Comparison of ENCODE assay signal across 19 cellular contexts in the genomic region with DNA sequence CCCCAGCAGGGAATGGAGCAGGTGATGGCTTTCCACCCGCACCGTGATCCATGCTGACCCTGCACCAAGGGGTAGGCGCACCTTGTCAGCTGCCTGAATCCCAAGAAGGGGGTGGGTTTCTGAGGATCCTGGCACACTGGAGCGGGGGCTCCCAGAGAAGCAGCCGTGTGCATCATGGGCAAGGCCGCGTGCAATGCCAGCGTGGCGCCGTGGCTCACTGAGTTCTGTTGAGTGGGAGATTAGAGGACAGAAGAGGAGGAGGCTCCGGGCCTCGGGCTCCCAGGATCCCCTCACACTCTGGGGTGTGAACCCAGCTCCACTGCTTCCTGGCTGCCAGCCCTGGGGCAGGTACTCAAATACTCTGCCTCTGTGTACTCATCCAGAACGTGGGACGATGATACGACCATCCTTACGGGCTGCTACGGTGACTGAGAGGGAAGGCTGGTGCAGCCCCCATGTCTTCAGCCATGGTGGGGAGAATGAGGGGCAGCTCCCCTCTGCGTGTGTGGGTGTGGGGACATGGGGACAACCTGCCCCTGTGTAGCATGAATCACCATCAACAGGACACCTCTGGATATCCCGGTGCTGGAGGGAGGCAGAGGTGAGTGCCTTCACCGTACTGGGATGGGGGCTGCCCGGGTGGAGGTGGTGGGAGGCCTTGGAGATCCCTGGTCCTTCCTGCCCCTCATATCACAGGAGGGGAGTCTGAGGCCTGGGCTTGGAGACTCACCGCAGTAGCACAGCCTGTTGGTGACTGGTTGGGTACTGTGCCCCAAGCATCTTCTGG. TPM values are rescaled to one million over a fixed set of nuclear protein-coding genes. Genes with fewer than 3 reads are reported as not detected.
DNase-seq lines count a peak whose midpoint lies in the region; ATAC-seq, FAIRE-seq and TF ChIP-seq lines count a peak whose summit lies in the region.
"Had no signal": no experiment of that assay in that cellular context is flagged by ENCODE, and none has a peak within 500 bp of the region (broad histone marks: within the 10 kb centered on the region; RNA-seq: fewer than 3 reads in every experiment).

No MANE protein-coding gene starts in this region.

- H3K9me3 Mint-ChIP-seq in activated naive CD4-positive, alpha-beta T cell treated with anti-CD3 and anti-CD28 coated beads, Interleukin-2, amount 10 ng/mL, durations not matched to agents 7 days and 5 days: no peaks in the 10 kb centered on the region
- H3K9me3 Mint-ChIP-seq: CD8-positive, alpha-beta memory T cell; GM23338; HFFc6 had no signal

- no peak overlapping the region for H3K4me3 Mint-ChIP-seq in activated naive CD4-positive, alpha-beta T cell treated with anti-CD3 and anti-CD28 coated beads, Interleukin-2, amount 10 ng/mL, durations not matched to agents 7 days and 5 days
- H3K4me3 Mint-ChIP-seq: CD8-positive, alpha-beta memory T cell; GM23338; HFFc6 had no signal

- TF ChIP-seq CTCF in kidney (IDR thresholded peaks at IDR 0.05; ENCODE audit: borderline replicate concordance, extremely low read depth, insufficient read depth) (no peak), ovary (IDR thresholded peaks at IDR 0.05) (no peak), upper lobe of right lung (IDR thresholded peaks at IDR 0.05) (no peak)

- H3K27me3 ChIP-seq in ovary: no peaks in the 10 kb centered on the region
- H3K27me3 ChIP-seq in upper lobe of right lung: peaks cover 6% of the 10 kb centered on the region
- H3K27me3 ChIP-seq: BLaER1 had no signal

- TF ChIP-seq POLR2A in ovary (IDR thresholded peaks at IDR 0.05): no peak

- no peak overlapping the region for H3K27ac ChIP-seq in kidney (ENCODE audit: low read depth in 2 of 2, low read length in 2 of 2)
- H3K27ac ChIP-seq in ovary: no peak overlapping the region
- no peak overlapping the region for H3K27ac ChIP-seq in upper lobe of right lung
- H3K27ac ChIP-seq: BLaER1 had no signal

- CTCF ChIA-PET in activated naive CD4-positive, alpha-beta T cell treated with anti-CD3 and anti-CD28 coated beads, Interleukin-2, amount 10 ng/mL, durations not matched to agents 7 days and 5 days (lab: Charles Lee): no interaction called here

- 86 to 92% (median 91%) methylated on average over 22 of the region's 22 CpGs for WGBS in ovary, 3 donors

- no peak overlapping the region for H3K9ac ChIP-seq in kidney (ENCODE audit: low read length in 2 of 2)
- H3K9ac ChIP-seq: BLaER1 had no signal

- no peaks in the 10 kb centered on the region for H3K36me3 Mint-ChIP-seq in activated naive CD4-positive, alpha-beta T cell treated with anti-CD3 and anti-CD28 coated beads, Interleukin-2, amount 10 ng/mL, durations not matched to agents 7 days and 5 days
- H3K36me3 Mint-ChIP-seq: CD8-positive, alpha-beta memory T cell had no signal

- H3K4me1 Mint-ChIP-seq in activated naive CD4-positive, alpha-beta T cell treated with anti-CD3 and anti-CD28 coated beads, Interleukin-2, amount 10 ng/mL, durations not matched to agents 7 days and 5 days: no peaks in the 10 kb centered on the region
- H3K4me1 Mint-ChIP-seq: CD8-positive, alpha-beta memory T cell had no signal

- no peak overlapping the region for H3K27ac Mint-ChIP-seq in activated naive CD4-positive, alpha-beta T cell treated with anti-CD3 and anti-CD28 coated beads, Interleukin-2, amount 10 ng/mL, durations not matched to agents 7 days and 5 days
- H3K27ac Mint-ChIP-seq: CD8-positive, alpha-beta memory T cell; GM23338; HFFc6 had no signal

- H3K36me3 ChIP-seq in kidney (ENCODE audit: control insufficient read depth in 1 of 2, insufficient read depth in 2 of 2, low read length in 2 of 2) (no peaks in the 10 kb centered on the region), ovary (no peaks in the 10 kb centered on the region), upper lobe of right lung (no peaks in the 10 kb centered on the region)
- H3K36me3 ChIP-seq: BLaER1 had no signal

- FAIRE-seq in kidney (lab: Jason Lieb, UNC): no peak

- no peaks in the 10 kb centered on the region for H3K27me3 Mint-ChIP-seq in activated naive CD4-positive, alpha-beta T cell treated with anti-CD3 and anti-CD28 coated beads, Interleukin-2, amount 10 ng/mL, durations not matched to agents 7 days and 5 days

- peak; percentile 8 for DNase-seq in activated naive CD4-positive, alpha-beta T cell treated with anti-CD3 and anti-CD28 coated beads, Interleukin-2, amount 10 ng/mL, durations not matched to agents 7 days and 5 days
- DNase-seq in activated naive CD4-positive, alpha-beta T cell (lab: John Stamatoyannopoulos, UW): no peak
- DNase-seq in kidney (peak; percentile 51), ovary (peak in 3 of 5 donors; percentile 3 to 19 (median 11)), upper lobe of right lung (peak; percentile 53)
- DNase-seq: 8988T; CD8-positive, alpha-beta memory T cell; HFFc6; Karpas-422; MM.1S; NCI-H187 treated with DMSO at 0.1 percent for 48 hours; NCI-H446 treated with DMSO at 0.1 percent for 48 hours; NCI-H774 had no signal

- H3K9me3 ChIP-seq in kidney (ENCODE audit: control insufficient read depth in 1 of 2, low read length in 2 of 2): no peaks in the 10 kb centered on the region
- H3K9me3 ChIP-seq in ovary: no peaks in the 10 kb centered on the region
- no peaks in the 10 kb centered on the region for H3K9me3 ChIP-seq in upper lobe of right lung
- H3K9me3 ChIP-seq: BLaER1 had no signal

- intact Hi-C loops in kidney (cut with DNase I) (no loop called here), ovary (cut with DNase I) (no loop called here), upper lobe of right lung (cut with DNase I) (no loop called here)

- no peak for ATAC-seq in upper lobe of right lung
- ATAC-seq in HG03025 (IDR thresholded peaks at IDR 0.05; ENCODE audit: low FRiP score, unreplicated experiment): no peak
- no peak for ATAC-seq in HG03442 (IDR thresholded peaks at IDR 0.05; ENCODE audit: unreplicated experiment)
- ATAC-seq in GM18519 (IDR thresholded peaks at IDR 0.05; ENCODE audit: low FRiP score, unreplicated experiment): no peak
- ATAC-seq: Panc1 had no signal

- TF ChIP-seq EP300 in ovary (IDR thresholded peaks at IDR 0.05): no peak

- H3K4me1 ChIP-seq in kidney (ENCODE audit: control insufficient read depth in 1 of 2, insufficient read depth in 1 of 2, low read depth in 1 of 2, low read length in 2 of 2) (no peaks in the 10 kb centered on the region), ovary (ENCODE audit: insufficient read depth) (no peaks in the 10 kb centered on the region), upper lobe of right lung (no peaks in the 10 kb centered on the region)

- H3K4me3 ChIP-seq in kidney (ENCODE audit: low read length in 2 of 2): no peak overlapping the region
- H3K4me3 ChIP-seq in ovary: no peak overlapping the region
- H3K4me3 ChIP-seq in upper lobe of right lung: no peak overlapping the region
- H3K4me3 ChIP-seq: BLaER1, GM23338 had no signal

RNA-seq across cellular contexts. Expression of a gene that starts 52.6 kb away (rescaled TPM):
- 2.6 TPM for total RNA-seq in kidney
- polyA plus RNA-seq in kidney (ENCODE audit: insufficient read depth, low read depth, low replicate concordance): 1.2 TPM
- 100 to 1,000 TPM in 4 of 7 donors, 10 to 100 TPM in 3; 55.9 to 212 (median 129) TPM for total RNA-seq in ovary
- 100 to 1,000 TPM in 1 of 2 donors, 10 to 100 TPM in 1; 51.0 to 170 TPM for polyA plus RNA-seq in ovary
- total RNA-seq in upper lobe of right lung: 6.7 TPM
- total RNA-seq: CD8-positive, alpha-beta memory T cell had no signal
- polyA plus RNA-seq: CD8-positive, alpha-beta memory T cell had no signal

Comparison
In these comparisons a context has a peak if more than half of its experiments do, and no peak if none do; other contexts are left out.
1. DNase-seq: peak in activated naive CD4-positive, alpha-beta T cell treated with anti-CD3 and anti-CD28 coated beads, Interleukin-2, amount 10 ng/mL, durations not matched to agents 7 days and 5 days (single experiment), kidney (single experiment), ovary (3 of 5) and upper lobe of right lung (single experiment); none in activated naive CD4-positive, alpha-beta T cell (0 of 4).